Comparison of ENCODE assay signal across 8 cellular contexts in the genomic region with DNA sequence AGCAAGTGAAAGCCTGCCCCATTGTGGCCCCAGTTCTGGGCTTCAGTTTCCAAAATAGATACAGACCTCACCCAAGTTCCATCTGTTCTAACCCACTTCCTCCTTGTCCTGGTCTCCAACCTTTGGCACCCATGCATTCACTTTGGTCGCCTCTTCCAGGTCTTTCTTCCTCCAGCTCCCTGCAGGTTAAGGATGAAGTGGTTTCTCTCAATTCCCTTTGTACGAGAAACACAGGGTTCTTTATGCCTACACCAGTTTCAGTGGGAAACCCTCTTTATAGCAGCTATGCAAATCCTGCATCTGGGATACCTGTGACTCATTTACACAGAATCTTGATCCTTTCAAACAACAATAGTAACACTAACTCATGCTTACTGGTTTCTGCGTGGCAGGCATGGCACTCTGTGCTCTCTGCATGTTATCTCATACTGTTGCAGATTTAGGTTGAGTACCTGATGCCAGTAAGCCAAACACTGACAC.
A peak's percentile ranks its signal among the peaks of the same experiment; 100 is the strongest.
DNase-seq lines count a peak whose midpoint lies in the region; ATAC-seq and TF ChIP-seq lines count a peak whose summit lies in the region.

No MANE protein-coding gene starts in this region.

- CTCF ChIA-PET in PC-3 (lab: Charles Lee): no interaction called here

- 0 out of 2 replicates have a peak, but pooled peaks have one; percentile 33 for ATAC-seq in PC-3
- ATAC-seq in HG03457 (IDR thresholded peaks at IDR 0.05; ENCODE audit: unreplicated experiment): no peak

- BruUV-seq in PC-3 (replicated peaks; lab: Mats Ljungman, UMichigan): no TSS peak

- intact Hi-C loops in PC-3 (cut with micrococcal nuclease): no loop called here

- H3K36me3 ChIP-seq in PC-3 (ENCODE audit: low read depth, low read length): no peaks in the 10 kb centered on the region

- no peaks in the 10 kb centered on the region for H3K27me3 ChIP-seq in PC-3 (ENCODE audit: low read length)

- H4K20me1 ChIP-seq in PC-3 (ENCODE audit: low read length): no peaks in the 10 kb centered on the region

- H3K9me3 ChIP-seq in PC-3 (ENCODE audit: low read length): no peaks in the 10 kb centered on the region

- no peak overlapping the region for H3K4me3 ChIP-seq in PC-3 (ENCODE audit: low read length)
- no peak overlapping the region for H3K4me3 ChIP-seq in epithelial cell of esophagus (ENCODE audit: low read length)

- H3K79me2 ChIP-seq in PC-3 (ENCODE audit: low read length): no peaks in the 10 kb centered on the region

- no peaks in the 10 kb centered on the region for H3F3A ChIP-seq in PC-3 (ENCODE audit: low read length, unreplicated experiment)

- no peak for TF ChIP-seq CTCF in PC-3 (conservative IDR thresholded peaks at IDR 0.05; ENCODE audit: low read depth, low read length)
- TF ChIP-seq CTCF in epithelial cell of esophagus (IDR thresholded peaks at IDR 0.05; ENCODE audit: insufficient read depth, low read depth, low read length, missing control alignments): no peak

- H3K27ac ChIP-seq in PC-3 (ENCODE audit: low read length): no peak overlapping the region

- no peak overlapping the region for H2AFZ ChIP-seq in PC-3 (ENCODE audit: low read length)

- peak; percentile 40 to 49 for DNase-seq in stimulated activated CD4-positive, alpha-beta T cell treated with anti-CD3 and anti-CD28 coated beads, Interleukin-2, amount 100 ng/mL, for 24 hours
- no peak for DNase-seq in stimulated activated CD4-positive, alpha-beta T cell treated with anti-CD3 and anti-CD28 coated beads, Interleukin-12 subunit alpha, Interleukin-12 subunit beta, amount 100 ng/mL, for 4 hours
- DNase-seq in PC-3 (peak; percentile 56), epithelial cell of esophagus (ENCODE audit: low read depth) (peak; percentile 87), D341Med (ENCODE audit: low spot score) (no peak), DMS79 treated with DMSO at 0.1 percent for 48 hours (lab: John Stamatoyannopoulos, UW) (no peak), retina (no peak)

- POLR2A ChIA-PET in PC-3 (lab: Charles Lee; ENCODE audit: unreplicated experiment): interaction anchor here (0.5 kb wide), 1 partner anchor 35 kb away, joined by 4 read pairs; no protein-coding TSS in a partner anchor

- peaks cover 18% of the 10 kb centered on the region for H3K4me1 ChIP-seq in PC-3 (ENCODE audit: insufficient read depth, low read length)

- no peak overlapping the region for H3K9ac ChIP-seq in PC-3 (ENCODE audit: low read length)

- H3K4me2 ChIP-seq in PC-3 (ENCODE audit: low read length): no peak overlapping the region

- no peaks in the 10 kb centered on the region for H3K9me2 ChIP-seq in PC-3 (replicated peaks; ENCODE audit: low read length)

Comparison
In these comparisons a context has a peak if more than half of its experiments do, and no peak if none do; other contexts are left out.
1. DNase-seq: peak in stimulated activated CD4-positive, alpha-beta T cell treated with anti-CD3 and anti-CD28 coated beads, Interleukin-2, amount 100 ng/mL, for 24 hours (2 of 2), PC-3 (single experiment) and epithelial cell of esophagus (single experiment); none in stimulated activated CD4-positive, alpha-beta T cell treated with anti-CD3 and anti-CD28 coated beads, Interleukin-12 subunit alpha, Interleukin-12 subunit beta, amount 100 ng/mL, for 4 hours (single experiment), D341Med (single experiment), DMS79 treated with DMSO at 0.1 percent for 48 hours (single experiment) and retina (single experiment).